In the genomic region with DNA sequence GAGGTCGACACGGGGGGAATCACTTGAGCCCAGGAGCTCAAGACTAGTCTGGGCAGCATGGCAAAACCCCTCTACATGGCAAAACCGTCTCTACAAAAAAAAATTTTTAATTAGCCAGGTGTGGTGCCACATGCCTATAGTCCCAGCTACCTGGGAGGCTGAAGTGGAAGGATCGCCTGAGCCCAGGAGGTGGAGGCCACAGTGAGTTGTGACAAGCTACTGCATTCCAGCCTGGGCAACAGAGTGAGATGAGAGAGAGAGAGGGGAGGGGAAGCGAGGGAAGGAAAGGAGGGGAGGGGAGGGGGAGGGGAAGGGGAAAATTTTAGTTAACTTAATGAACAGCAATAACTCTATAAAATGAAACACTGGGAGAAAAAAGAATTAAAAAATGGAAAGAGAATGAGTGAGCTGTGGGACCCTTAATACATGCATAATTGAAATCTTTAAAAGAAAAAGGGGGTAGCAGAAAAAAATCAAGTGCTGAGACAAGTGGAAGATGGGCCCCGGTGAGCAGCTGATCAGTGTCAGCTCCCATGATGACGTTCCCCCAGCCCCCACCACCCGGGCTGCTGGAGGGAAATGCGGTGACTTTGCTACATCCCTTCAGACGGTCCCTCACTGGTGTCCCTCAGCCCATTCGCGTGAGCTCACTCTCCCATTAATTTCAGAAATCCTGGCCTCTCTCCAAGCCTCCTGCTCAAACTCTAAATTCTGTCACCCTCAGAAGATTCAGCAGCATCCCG, we compare ENCODE assay signal across 1 cellular context.
TF ChIP-seq lines count a peak whose summit lies in the region.

No MANE protein-coding gene starts in this region.

TF ChIP-seq in HEK293, 187 proteins besides CTCF, POLR2A, EP300 and RAD21 (continued from another document):
- TF ChIP-seq, protein P1, sequence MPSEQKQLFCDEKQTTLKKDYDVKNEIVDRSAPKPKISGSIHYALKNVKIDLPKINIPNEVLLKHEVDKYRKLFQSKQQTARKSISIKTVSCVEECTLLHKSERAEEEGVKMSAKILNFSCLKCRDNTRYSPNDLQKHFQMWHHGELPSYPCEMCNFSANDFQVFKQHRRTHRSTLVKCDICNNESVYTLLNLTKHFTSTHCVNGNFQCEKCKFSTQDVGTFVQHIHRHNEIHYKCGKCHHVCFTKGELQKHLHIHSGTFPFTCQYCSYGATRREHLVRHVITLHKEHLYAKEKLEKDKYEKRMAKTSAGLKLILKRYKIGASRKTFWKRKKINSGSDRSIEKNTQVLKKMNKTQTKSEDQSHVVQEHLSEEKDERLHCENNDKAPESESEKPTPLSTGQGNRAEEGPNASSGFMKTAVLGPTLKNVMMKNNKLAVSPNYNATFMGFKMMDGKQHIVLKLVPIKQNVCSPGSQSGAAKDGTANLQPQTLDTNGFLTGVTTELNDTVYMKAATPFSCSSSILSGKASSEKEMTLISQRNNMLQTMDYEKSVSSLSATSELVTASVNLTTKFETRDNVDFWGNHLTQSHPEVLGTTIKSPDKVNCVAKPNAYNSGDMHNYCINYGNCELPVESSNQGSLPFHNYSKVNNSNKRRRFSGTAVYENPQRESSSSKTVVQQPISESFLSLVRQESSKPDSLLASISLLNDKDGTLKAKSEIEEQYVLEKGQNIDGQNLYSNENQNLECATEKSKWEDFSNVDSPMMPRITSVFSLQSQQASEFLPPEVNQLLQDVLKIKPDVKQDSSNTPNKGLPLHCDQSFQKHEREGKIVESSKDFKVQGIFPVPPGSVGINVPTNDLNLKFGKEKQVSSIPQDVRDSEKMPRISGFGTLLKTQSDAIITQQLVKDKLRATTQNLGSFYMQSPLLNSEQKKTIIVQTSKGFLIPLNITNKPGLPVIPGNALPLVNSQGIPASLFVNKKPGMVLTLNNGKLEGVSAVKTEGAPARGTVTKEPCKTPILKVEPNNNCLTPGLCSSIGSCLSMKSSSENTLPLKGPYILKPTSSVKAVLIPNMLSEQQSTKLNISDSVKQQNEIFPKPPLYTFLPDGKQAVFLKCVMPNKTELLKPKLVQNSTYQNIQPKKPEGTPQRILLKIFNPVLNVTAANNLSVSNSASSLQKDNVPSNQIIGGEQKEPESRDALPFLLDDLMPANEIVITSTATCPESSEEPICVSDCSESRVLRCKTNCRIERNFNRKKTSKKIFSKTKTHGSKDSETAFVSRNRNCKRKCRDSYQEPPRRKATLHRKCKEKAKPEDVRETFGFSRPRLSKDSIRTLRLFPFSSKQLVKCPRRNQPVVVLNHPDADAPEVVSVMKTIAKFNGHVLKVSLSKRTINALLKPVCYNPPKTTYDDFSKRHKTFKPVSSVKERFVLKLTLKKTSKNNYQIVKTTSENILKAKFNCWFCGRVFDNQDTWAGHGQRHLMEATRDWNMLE (tag by site-specific recombination; conservative IDR thresholded peaks at IDR 0.05; ENCODE audit: low read depth), result no peak
- TF ChIP-seq, protein P2, sequence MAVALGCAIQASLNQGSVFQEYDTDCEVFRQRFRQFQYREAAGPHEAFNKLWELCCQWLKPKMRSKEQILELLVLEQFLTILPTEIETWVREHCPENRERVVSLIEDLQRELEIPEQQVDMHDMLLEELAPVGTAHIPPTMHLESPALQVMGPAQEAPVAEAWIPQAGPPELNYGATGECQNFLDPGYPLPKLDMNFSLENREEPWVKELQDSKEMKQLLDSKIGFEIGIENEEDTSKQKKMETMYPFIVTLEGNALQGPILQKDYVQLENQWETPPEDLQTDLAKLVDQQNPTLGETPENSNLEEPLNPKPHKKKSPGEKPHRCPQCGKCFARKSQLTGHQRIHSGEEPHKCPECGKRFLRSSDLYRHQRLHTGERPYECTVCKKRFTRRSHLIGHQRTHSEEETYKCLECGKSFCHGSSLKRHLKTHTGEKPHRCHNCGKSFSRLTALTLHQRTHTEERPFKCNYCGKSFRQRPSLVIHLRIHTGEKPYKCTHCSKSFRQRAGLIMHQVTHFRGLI (tag by site-specific recombination; IDR thresholded peaks at IDR 0.05), result no peak
- TF ChIP-seq ZNF664 (tag by site-specific recombination; IDR thresholded peaks at IDR 0.05) (no peak), ZNF138 (tag by site-specific recombination; IDR thresholded peaks at IDR 0.05; ENCODE audit: borderline replicate concordance) (no peak)
